ENCODE assay signal across 16 cellular contexts in the genomic region with DNA sequence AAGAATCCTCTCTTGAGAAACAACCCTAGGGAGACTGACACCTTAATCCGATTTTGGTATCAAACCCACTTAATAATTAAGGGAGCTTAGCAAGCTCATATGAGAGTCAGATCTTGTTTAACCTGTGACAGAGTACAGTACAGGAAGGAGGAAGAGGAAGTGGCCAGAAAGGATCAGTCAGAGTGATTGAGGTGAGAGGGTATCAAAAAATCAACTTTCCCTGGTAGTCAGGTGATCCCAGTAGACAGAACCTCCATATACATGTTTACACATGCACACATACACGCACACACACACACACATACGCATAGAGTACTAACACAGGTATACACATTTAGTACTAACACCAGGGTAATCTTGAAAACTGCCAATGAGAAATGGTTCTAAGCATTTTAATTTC. TPM values are rescaled to one million over a fixed set of nuclear protein-coding genes. Genes with fewer than 3 reads are reported as not detected.
DNase-seq lines count a peak whose midpoint lies in the region; ATAC-seq and TF ChIP-seq lines count a peak whose summit lies in the region.
"Had no signal": no experiment of that assay in that cellular context is flagged by ENCODE, and none has a peak within 500 bp of the region (broad histone marks: within the 10 kb centered on the region; RNA-seq: fewer than 3 reads in every experiment).

No MANE protein-coding gene starts in this region.

- CTCF ChIA-PET in activated CD4-positive, alpha-beta T cell treated with anti-CD3 and anti-CD28 coated beads for 36 hours (lab: Charles Lee) = interaction anchor here (0.6 kb wide), 1 partner anchor 12 kb away, joined by 3 read pairs; no protein-coding TSS in a partner anchor
- CTCF ChIA-PET in PC-9 (lab: Charles Lee) = no interaction called here

- POLR2A ChIA-PET in activated CD4-positive, alpha-beta T cell treated with anti-CD3 and anti-CD28 coated beads for 36 hours (lab: Charles Lee) = no interaction called here
- POLR2A ChIA-PET in PC-9 (lab: Charles Lee; ENCODE audit: unreplicated experiment) = interaction anchor here (0.7 kb wide), 1 partner anchor 497 kb away, joined by 4 read pairs; no protein-coding TSS in a partner anchor
- POLR2A ChIA-PET in naive thymus-derived CD8-positive, alpha-beta T cell (lab: Charles Lee) = interaction anchor here (1.0 to 1.3 kb wide), 2 partner anchors 54 to 56 kb away, joined by 3 read pairs; no protein-coding TSS in a partner anchor

- no peak overlapping the region for H3K4me2 ChIP-seq in PC-9

- H3K36me3 Mint-ChIP-seq in activated CD4-positive, alpha-beta T cell treated with anti-CD3 and anti-CD28 coated beads for 36 hours (ENCODE audit: low read depth) = no peaks in the 10 kb centered on the region
- no peaks in the 10 kb centered on the region for H3K36me3 Mint-ChIP-seq in naive thymus-derived CD8-positive, alpha-beta T cell

- H3K27me3 Mint-ChIP-seq in activated CD4-positive, alpha-beta T cell treated with anti-CD3 and anti-CD28 coated beads for 36 hours = no peaks in the 10 kb centered on the region
- no peaks in the 10 kb centered on the region for H3K27me3 Mint-ChIP-seq in naive thymus-derived CD8-positive, alpha-beta T cell

- H3K27ac Mint-ChIP-seq in activated CD4-positive, alpha-beta T cell treated with anti-CD3 and anti-CD28 coated beads for 36 hours = no peak overlapping the region
- H3K27ac Mint-ChIP-seq in naive thymus-derived CD8-positive, alpha-beta T cell = peak overlapping the region; percentile 29 to 88 (median 75)
- H3K27ac Mint-ChIP-seq: activated T-helper 2 cell treated with anti-CD3 and anti-CD28 coated beads, Interferon-gamma antibody, Interleukin-2, Interleukin-4, amounts not matched to agents 10 μg/mL and 5 μg/mL and 100 μg/mL, durations not matched to agents 14 hours and 24 hours and 36 hours; T-helper 17 cell had no signal

- ATAC-seq in activated CD4-positive, alpha-beta T cell treated with anti-CD3 and anti-CD28 coated beads for 36 hours = peak; percentile 77
- ATAC-seq in GM19324 (IDR thresholded peaks at IDR 0.05; ENCODE audit: low FRiP score, unreplicated experiment) (peak; percentile 52), left ventricle myocardium superior (no peak), HG03378 (IDR thresholded peaks at IDR 0.05; ENCODE audit: unreplicated experiment) (no peak)
- peak; percentile 49 to 76 for ATAC-seq in naive thymus-derived CD8-positive, alpha-beta T cell
- ATAC-seq: left cardiac atrium, T-helper 17 cell had no signal

- DNase-seq in activated CD4-positive, alpha-beta T cell treated with anti-CD3 and anti-CD28 coated beads for 36 hours = no peak
- no peak for DNase-seq in activated CD4-positive, alpha-beta T cell treated with anti-CD3 and anti-CD28 coated beads, Interleukin-2, amount 50 U/mL, for 4 hours
- DNase-seq in PC-9 (no peak), left ventricle myocardium superior (no peak), NCI-H526 treated with DMSO at 0.1 percent for 48 hours (lab: John Stamatoyannopoulos, UW) (no peak)
- DNase-seq in naive thymus-derived CD8-positive, alpha-beta T cell = peak in 4 of 10 donors; percentile 3 to 36 (median 20)
- DNase-seq: brain microvascular endothelial cell, DMS79 treated with DMSO at 0.1 percent for 48 hours, left cardiac atrium, NCI-H748 treated with DMSO at 0.1 percent for 48 hours, posterior cingulate gyrus, T-helper 17 cell had no signal

- no peaks in the 10 kb centered on the region for H4K20me1 ChIP-seq in PC-9 (ENCODE audit: insufficient read depth)

- BruUV-seq in PC-9 (replicated peaks; lab: Mats Ljungman, UMichigan) = no TSS peak

- H3K9me3 Mint-ChIP-seq in activated CD4-positive, alpha-beta T cell treated with anti-CD3 and anti-CD28 coated beads for 36 hours (ENCODE audit: low read depth) = no peaks in the 10 kb centered on the region
- H3K9me3 Mint-ChIP-seq in naive thymus-derived CD8-positive, alpha-beta T cell = peaks cover 0 to 2% (median 0%) of the 10 kb centered on the region in 9 donors

- no peak overlapping the region for H3K4me3 ChIP-seq in PC-9

- no peak overlapping the region for H3K4me3 Mint-ChIP-seq in activated CD4-positive, alpha-beta T cell treated with anti-CD3 and anti-CD28 coated beads for 36 hours
- peak overlapping the region in 9 of 10 donors; percentile 0 to 77 (median 56) for H3K4me3 Mint-ChIP-seq in naive thymus-derived CD8-positive, alpha-beta T cell
- H3K4me3 Mint-ChIP-seq: T-helper 17 cell had no signal

- no peaks in the 10 kb centered on the region for H3K79me2 ChIP-seq in PC-9 (ENCODE audit: low read depth)

- no peaks in the 10 kb centered on the region for H3K4me1 ChIP-seq in PC-9 (replicated peaks; ENCODE audit: insufficient read depth)

- H3K9me3 ChIP-seq in PC-9 (ENCODE audit: insufficient read depth, low read depth) = no peaks in the 10 kb centered on the region

- H3K36me3 ChIP-seq in PC-9 (ENCODE audit: low read depth) = no peaks in the 10 kb centered on the region
- H3K36me3 ChIP-seq: brain microvascular endothelial cell had no signal

- no peak for TF ChIP-seq CTCF in PC-9 (conservative IDR thresholded peaks at IDR 0.05)

- H3K9me2 ChIP-seq in PC-9 (ENCODE audit: insufficient read depth) = no peaks in the 10 kb centered on the region

- no peaks in the 10 kb centered on the region for H3F3A ChIP-seq in PC-9 (ENCODE audit: insufficient read depth, low read depth)

- intact Hi-C loops in activated CD4-positive, alpha-beta T cell treated with anti-CD3 and anti-CD28 coated beads for 36 hours (cut with DNase I, micrococcal nuclease) = no loop called here
- intact Hi-C loops in PC-9 (cut with micrococcal nuclease; ENCODE audit: unreplicated experiment) (no loop called here), left ventricle myocardium superior (cut with micrococcal nuclease) (no loop called here)

- peak overlapping the region; percentile 39; the same call in 1 of the 2 replicates for H2AFZ ChIP-seq in PC-9

- H3K4me1 Mint-ChIP-seq in activated CD4-positive, alpha-beta T cell treated with anti-CD3 and anti-CD28 coated beads for 36 hours = peaks cover 12% of the 10 kb centered on the region
- peaks cover 20 to 36% (median 31%) of the 10 kb centered on the region in 4 donors for H3K4me1 Mint-ChIP-seq in naive thymus-derived CD8-positive, alpha-beta T cell

- no peaks in the 10 kb centered on the region for H3K27me3 ChIP-seq in PC-9 (ENCODE audit: insufficient read depth, low read depth)
- H3K27me3 ChIP-seq: brain microvascular endothelial cell had no signal

- no peak overlapping the region for H3K27ac ChIP-seq in PC-9
- H3K27ac ChIP-seq: brain microvascular endothelial cell, C4-2B had no signal

RNA-seq across cellular contexts. Expression of a gene that starts 56.8 kb away (rescaled TPM):
- total RNA-seq in activated CD4-positive, alpha-beta T cell treated with anti-CD3 and anti-CD28 coated beads for 36 hours = under 1 TPM; 0.93 to 0.96 TPM
- total RNA-seq in PC-9 (2021) (20.5 and 23.4 TPM in 2 replicates), left ventricle myocardium superior (3.7 TPM)
- total RNA-seq in naive thymus-derived CD8-positive, alpha-beta T cell = 1 to 10 TPM; 8.8 to 9.4 TPM
- polyA plus RNA-seq in naive thymus-derived CD8-positive, alpha-beta T cell = 1 to 10 TPM; 1.0 to 6.1 (median 1.5) TPM

Comparison
In these comparisons a context has a peak if more than half of its experiments do, and no peak if none do; other contexts are left out.
1. ATAC-seq: peak in activated CD4-positive, alpha-beta T cell treated with anti-CD3 and anti-CD28 coated beads for 36 hours (single experiment), GM19324 (single experiment) and naive thymus-derived CD8-positive, alpha-beta T cell (2 of 2); none in left ventricle myocardium superior (single experiment) and HG03378 (single experiment).